In genomic region chr11:46309669-46310288, GRCh38 we compare ENCODE assay signal across 12 cellular contexts. TPM values are rescaled to one million over a fixed set of nuclear protein-coding genes. Genes with fewer than 3 reads are reported as not detected.
DNase-seq lines count a peak whose midpoint lies in the region; ATAC-seq, FAIRE-seq and TF ChIP-seq lines count a peak whose summit lies in the region.
"Had no signal": no experiment of that assay in that cellular context is flagged by ENCODE, and none has a peak within 500 bp of the region (broad histone marks: within the 10 kb centered on the region; RNA-seq: fewer than 3 reads in every experiment).

No MANE protein-coding gene starts in this region.

- CTCF ChIA-PET in activated CD4-positive, alpha-beta T cell treated with anti-CD3 and anti-CD28 coated beads for 36 hours (lab: Charles Lee), result interaction anchor here (0.6 to 12.1 kb wide), 25 partner anchors 9 to 1340 kb away, joined by 3 to 230 read pairs (median 4); partner anchors contain the start of gene CREB3L1

- no peak overlapping the region for H3K4me3 Mint-ChIP-seq in activated CD4-positive, alpha-beta T cell treated with anti-CD3 and anti-CD28 coated beads for 36 hours
- H3K4me3 Mint-ChIP-seq: activated naive CD8-positive, alpha-beta T cell treated with anti-CD3 and anti-CD28 coated beads, Interleukin-2, amount 50 U/mL, for 24 hours; T-helper 2 cell treated with Interferon-gamma antibody and Interleukin-4, amounts not matched to agents 5 μg/mL and 100 μg/mL, for 36 hours had no signal

- POLR2A ChIA-PET in activated CD4-positive, alpha-beta T cell treated with anti-CD3 and anti-CD28 coated beads for 36 hours (lab: Charles Lee), result no interaction called here

- intact Hi-C loops in activated CD4-positive, alpha-beta T cell treated with anti-CD3 and anti-CD28 coated beads for 36 hours (cut with DNase I, micrococcal nuclease), result loop anchor here (5.0 to 10.0 kb wide), 4 partner anchors 55 to 435 kb away; partner anchors contain the start of gene PHF21A (in 1 of the 2)

- peak; percentile 52 for ATAC-seq in activated CD4-positive, alpha-beta T cell treated with anti-CD3 and anti-CD28 coated beads for 36 hours
- ATAC-seq in HG03342 (IDR thresholded peaks at IDR 0.05; ENCODE audit: unreplicated experiment) (peak; percentile 71), GM21367 (IDR thresholded peaks at IDR 0.05; ENCODE audit: unreplicated experiment) (no peak)
- ATAC-seq: activated naive CD8-positive, alpha-beta T cell treated with anti-CD3 and anti-CD28 coated beads, Interleukin-2, amount 50 U/mL, for 24 hours had no signal

- H3K27me3 Mint-ChIP-seq in activated CD4-positive, alpha-beta T cell treated with anti-CD3 and anti-CD28 coated beads for 36 hours, result no peaks in the 10 kb centered on the region
- H3K27me3 Mint-ChIP-seq: activated naive CD8-positive, alpha-beta T cell treated with anti-CD3 and anti-CD28 coated beads, Interleukin-2, amount 50 U/mL, for 24 hours had no signal

- TF ChIP-seq POLR2A in GM12892 (IDR thresholded peaks at IDR 0.05; ENCODE audit: low read depth, low read length), result no peak

- DNase-seq in activated CD4-positive, alpha-beta T cell treated with anti-CD3 and anti-CD28 coated beads for 36 hours, result peak; percentile 27
- DNase-seq in activated CD4-positive, alpha-beta T cell treated with anti-CD3 and anti-CD28 coated beads, Interleukin-2, amount 50 U/mL, for 48 hours, result no peak
- DNase-seq in SKM-1 treated with dmso at 0.1 percent for 144 hours (lab: John Stamatoyannopoulos, UW; ENCODE audit: unreplicated experiment) (peak; percentile 62), renal cortical epithelial cell (ENCODE audit: low read depth) (peak; percentile 39), GM12892 (ENCODE audit: insufficient read length) (no peak)
- DNase-seq in activated CD4-positive, CD25-positive, alpha-beta regulatory T cell treated with anti-CD3 and anti-CD28 coated beads, Interleukin-2, amount 50 U/mL, for 72 hours, result no peak
- DNase-seq: activated naive CD8-positive, alpha-beta T cell treated with anti-CD3 and anti-CD28 coated beads, Interleukin-2, amount 50 U/mL, for 24 hours; NCI-H2029 treated with DMSO at 0.1 percent for 48 hours; small intestine had no signal

- H3K9me3 Mint-ChIP-seq in activated CD4-positive, alpha-beta T cell treated with anti-CD3 and anti-CD28 coated beads for 36 hours (ENCODE audit: low read depth), result no peaks in the 10 kb centered on the region
- H3K9me3 Mint-ChIP-seq: activated naive CD8-positive, alpha-beta T cell treated with anti-CD3 and anti-CD28 coated beads, Interleukin-2, amount 50 U/mL, for 24 hours; T-helper 2 cell treated with Interferon-gamma antibody and Interleukin-4, amounts not matched to agents 5 μg/mL and 100 μg/mL, for 36 hours had no signal

- FAIRE-seq in GM12892 (lab: Jason Lieb, UNC), result no peak
- FAIRE-seq: small intestine had no signal

- H3K36me3 Mint-ChIP-seq in activated CD4-positive, alpha-beta T cell treated with anti-CD3 and anti-CD28 coated beads for 36 hours (ENCODE audit: low read depth), result no peaks in the 10 kb centered on the region

- H3K27ac Mint-ChIP-seq in activated CD4-positive, alpha-beta T cell treated with anti-CD3 and anti-CD28 coated beads for 36 hours, result no peak overlapping the region
- H3K27ac Mint-ChIP-seq: activated naive CD8-positive, alpha-beta T cell treated with anti-CD3 and anti-CD28 coated beads, Interleukin-2, amount 50 U/mL, for 24 hours; T-helper 2 cell treated with Interferon-gamma antibody and Interleukin-4, amounts not matched to agents 5 μg/mL and 100 μg/mL, for 36 hours had no signal

- peaks cover 5% of the 10 kb centered on the region for H3K4me1 Mint-ChIP-seq in activated CD4-positive, alpha-beta T cell treated with anti-CD3 and anti-CD28 coated beads for 36 hours

RNA-seq across cellular contexts. Expression of gene CREB3L1, which starts 32.3 kb away (rescaled TPM):
- total RNA-seq in activated CD4-positive, alpha-beta T cell treated with anti-CD3 and anti-CD28 coated beads for 36 hours, result under 1 TPM in 1 of 2 experiments, not detected in 1; 0.19 TPM
- 2.1 and 6.7 TPM in 2 replicates for total RNA-seq in renal cortical epithelial cell
- 1.6 TPM for polyA plus RNA-seq in GM12892 (2012; ENCODE audit: missing spikeins)

RNA-seq across cellular contexts. Expression of gene DGKZ, which starts 37.5 kb away (rescaled TPM):
- total RNA-seq in activated CD4-positive, alpha-beta T cell treated with anti-CD3 and anti-CD28 coated beads for 36 hours, result 100 to 1,000 TPM in 1 of 2 experiments, 10 to 100 TPM in 1; 87.6 to 101 TPM
- total RNA-seq in renal cortical epithelial cell, result 32.1 and 32.5 TPM in 2 replicates
- 11.6 TPM for polyA plus RNA-seq in GM12892 (2012; ENCODE audit: missing spikeins)

Comparison
In these comparisons a context has a peak if more than half of its experiments do, and no peak if none do; other contexts are left out.
1. DNase-seq: peak in activated CD4-positive, alpha-beta T cell treated with anti-CD3 and anti-CD28 coated beads for 36 hours (single experiment), SKM-1 treated with dmso at 0.1 percent for 144 hours (single experiment) and renal cortical epithelial cell (single experiment); none in activated CD4-positive, alpha-beta T cell treated with anti-CD3 and anti-CD28 coated beads, Interleukin-2, amount 50 U/mL, for 48 hours (0 of 2), GM12892 (single experiment) and activated CD4-positive, CD25-positive, alpha-beta regulatory T cell treated with anti-CD3 and anti-CD28 coated beads, Interleukin-2, amount 50 U/mL, for 72 hours (single experiment).